Comparison of ENCODE assay signal across 8 cellular contexts in genomic region chrX:32530802-32531403, GRCh38.
DNase-seq lines count a peak whose midpoint lies in the region; ATAC-seq and TF ChIP-seq lines count a peak whose summit lies in the region.

No MANE protein-coding gene starts in this region.

- no peaks in the 10 kb centered on the region for H3K79me2 ChIP-seq in SU-DHL-6 (ENCODE audit: insufficient read depth, low read length)

- H3K27ac ChIP-seq in SU-DHL-6 (ENCODE audit: low read depth, low read length) (no peak overlapping the region), sigmoid colon (no peak overlapping the region)

- no peak for ATAC-seq in GM21367 (IDR thresholded peaks at IDR 0.05; ENCODE audit: unreplicated experiment)

- TF ChIP-seq EP300 in sigmoid colon (IDR thresholded peaks at IDR 0.05) = no peak

- DNase-seq in ACHN (peak; percentile 25), GM03348 (ENCODE audit: low spot score) (peak; percentile 16), Kasumi-1 (lab: John Stamatoyannopoulos, UW) (peak; percentile 32 to 61), foreskin melanocyte (peak; percentile 25), sigmoid colon (no peak)
- DNase-seq in NK-92 treated with Interleukin-12 subunit alpha and Interleukin-12 subunit beta, amount 100 ng/mL, for 24 hours (lab: John Stamatoyannopoulos, UW) = no peak

- no peaks in the 10 kb centered on the region for H4K20me1 ChIP-seq in SU-DHL-6 (ENCODE audit: low read depth, low read length)

- H3K9me2 ChIP-seq in SU-DHL-6 (replicated peaks; ENCODE audit: insufficient read depth, low read length) = no peaks in the 10 kb centered on the region

- H3K27me3 ChIP-seq in SU-DHL-6 (ENCODE audit: low read length) = no peaks in the 10 kb centered on the region
- H3K27me3 ChIP-seq in sigmoid colon = no peaks in the 10 kb centered on the region

- H3K36me3 ChIP-seq in SU-DHL-6 (ENCODE audit: low read length) (no peaks in the 10 kb centered on the region), sigmoid colon (no peaks in the 10 kb centered on the region)

- H2AFZ ChIP-seq in SU-DHL-6 (ENCODE audit: low read depth, low read length, severe bottlenecking) = peak overlapping the region; percentile 89

- TF ChIP-seq CTCF in SU-DHL-6 (IDR thresholded peaks at IDR 0.05; ENCODE audit: insufficient read depth, low read length, poor library complexity, severe bottlenecking) (peak; percentile 42), sigmoid colon (IDR thresholded peaks at IDR 0.05) (peak in 3 of 4 experiments; percentile 17 to 40 (median 20))

- peak overlapping the region; percentile 66 for H3K4me2 ChIP-seq in SU-DHL-6 (ENCODE audit: low read depth, low read length, poor library complexity, severe bottlenecking)

- in situ Hi-C loops in ACHN (cut with HindIII; ENCODE audit: low pct_ligation_motif_present, low pct_unique_long_range_greater_than_20kb, low sequenced_read_pairs) = no loop called here

- H3K4me3 ChIP-seq in SU-DHL-6 (ENCODE audit: insufficient read depth, low read length, poor library complexity, severe bottlenecking) (no peak overlapping the region), sigmoid colon (peak overlapping the region in 1 of 4 donors; percentile 30)

- H3F3A ChIP-seq in SU-DHL-6 (ENCODE audit: insufficient read depth) = no peaks in the 10 kb centered on the region

- peak overlapping the region; percentile 36 for H3K9ac ChIP-seq in SU-DHL-6 (ENCODE audit: low read length)

- intact Hi-C loops in sigmoid colon (cut with DNase I) = loop anchor here (5.0 kb wide), 2 partner anchors 486 to 806 kb away; no protein-coding TSS in a partner anchor

- H3K4me1 ChIP-seq in sigmoid colon = no peaks in the 10 kb centered on the region

- H3K9me3 ChIP-seq in SU-DHL-6 (ENCODE audit: insufficient read depth, low read length) = no peaks in the 10 kb centered on the region
- no peaks in the 10 kb centered on the region for H3K9me3 ChIP-seq in sigmoid colon

- no peak for TF ChIP-seq POLR2A in sigmoid colon (IDR thresholded peaks at IDR 0.05)

- WGBS in sigmoid colon, 2 donors = 1% methylated on average over 3 of the region's 3 CpGs

Comparison
In these comparisons a context has a peak if more than half of its experiments do, and no peak if none do; other contexts are left out.
1. DNase-seq: peak in ACHN (single experiment), GM03348 (single experiment), Kasumi-1 (2 of 2) and foreskin melanocyte (single experiment); none in sigmoid colon (single experiment) and NK-92 treated with Interleukin-12 subunit alpha and Interleukin-12 subunit beta, amount 100 ng/mL, for 24 hours (single experiment).